8 cellular contexts compared by ENCODE assay signal in genomic region chr16:4957720-4958509, GRCh38. TPM values are rescaled to one million over a fixed set of nuclear protein-coding genes. Genes with fewer than 3 reads are reported as not detected.
DNase-seq lines count a peak whose midpoint lies in the region; ATAC-seq, FAIRE-seq and TF ChIP-seq lines count a peak whose summit lies in the region.

Gene SEC14L5 (plus strand): TSS chr16:4958330. CDS start chr16:4959324, 994 bp downstream.

- peak within 1 kb of the TSS; percentile 67 for H2BK20ac ChIP-seq in H1 (ENCODE audit: low read length)

- H3K79me2 ChIP-seq in H1 (ENCODE audit: control insufficient read depth in 1 of 2, insufficient read depth in 2 of 2, low read length in 2 of 2): no peaks in the 10 kb centered on the region

- H3K23me2 ChIP-seq in H1 (ENCODE audit: low read depth, low read length): peaks cover 10% of the 10 kb centered on the region

- peak within 1 kb of the TSS; percentile 90; the same call in 1 of the 2 replicates for H2BK15ac ChIP-seq in H1 (ENCODE audit: low read length)

- peak within 1 kb of the TSS; percentile 9 for H3K56ac ChIP-seq in H1 (replicated peaks; ENCODE audit: insufficient read length, low read depth, low read length)

- no peak within 1 kb of the TSS for H4K5ac ChIP-seq in H1 (ENCODE audit: insufficient read length, low read depth, low read length)

- no peak for TF ChIP-seq EP300 in H1 (IDR thresholded peaks at IDR 0.05; ENCODE audit: borderline replicate concordance in 1 of 2, low read depth in 2 of 2, low read length in 2 of 2)

- H3K23ac ChIP-seq in H1 (ENCODE audit: insufficient read length): peak within 1 kb of the TSS; percentile 42

- CTCF ChIA-PET in activated CD8-positive, alpha-beta memory T cell treated with anti-CD3 and anti-CD28 coated beads, Interleukin-2, amount 10 ng/mL, durations not matched to agents 7 days and 5 days (lab: Charles Lee): interaction anchor here (0.5 kb wide), 1 partner anchor 702 kb away, joined by 5 read pairs; no protein-coding TSS in a partner anchor
- CTCF ChIA-PET in H1 (lab: Charles Lee; ENCODE audit: partially characterized antibody): interaction anchor here (0.6 to 5.5 kb wide), 13 partner anchors 10 to 308 kb away, joined by 3 to 30 read pairs (median 4); no protein-coding TSS in a partner anchor

- H3K27ac ChIP-seq in H1 (ENCODE audit: low read depth, low read length): no peak within 1 kb of the TSS

- H3K9me3 Mint-ChIP-seq in activated CD8-positive, alpha-beta memory T cell treated with anti-CD3 and anti-CD28 coated beads, Interleukin-2, amount 10 ng/mL, durations not matched to agents 7 days and 5 days (ENCODE audit: low read depth): no peaks in the 10 kb centered on the region

- no peak within 1 kb of the TSS for H3K14ac ChIP-seq in H1 (ENCODE audit: insufficient read length)

- ATAC-seq in GM19395 (IDR thresholded peaks at IDR 0.05; ENCODE audit: unreplicated experiment): peak; percentile 74
- ATAC-seq in activated CD8-positive, alpha-beta memory T cell treated with anti-CD3 and anti-CD28 coated beads, Interleukin-2, amount 10 ng/mL, durations not matched to agents 7 days and 5 days: peak; percentile 93

- H3K4me2 ChIP-seq in H1 (ENCODE audit: insufficient read depth in 1 of 2, low read depth in 2 of 2, low read length in 2 of 2): peak within 1 kb of the TSS; percentile 84 to 92

- H2BK120ac ChIP-seq in H1 (replicated peaks; ENCODE audit: low read depth, low read length): no peak within 1 kb of the TSS

- peak within 1 kb of the TSS; percentile 90 for H2BK12ac ChIP-seq in H1 (ENCODE audit: low read depth, low read length)

- FAIRE-seq in H1 (lab: Jason Lieb, UNC): peak; percentile 89

- no peak for TF ChIP-seq CTCF in H1 (IDR thresholded peaks at IDR 0.05; ENCODE audit: control extremely low read depth in 1 of 3, insufficient read depth in 1 of 3, low read depth in 1 of 3, low read length in 3 of 3)

- DNase-seq in AML-193 (lab: John Stamatoyannopoulos, UW) (peak; percentile 84 to 87), HPDE6-E6E7 (ENCODE audit: extremely low spot score) (peak; percentile 94), NOMO-1 treated with DMSO at 0.1 percent for 48 hours (lab: John Stamatoyannopoulos, UW; ENCODE audit: unreplicated experiment) (peak; percentile 91), H1 (ENCODE audit: low read depth in 1 of 2, low spot score in 2 of 2) (peak; percentile 99 to 100), medulla oblongata (ENCODE audit: extremely low spot score) (peak; percentile 99)
- DNase-seq in activated CD8-positive, alpha-beta memory T cell treated with anti-CD3 and anti-CD28 coated beads, Interleukin-2, amount 10 ng/mL, durations not matched to agents 7 days and 5 days: peak; percentile 97
- peak; percentile 82 to 93 (median 82) for DNase-seq in stimulated activated CD4-positive, alpha-beta T cell treated with anti-CD3 and anti-CD28 coated beads, TNF-alpha, amount 100 ng/mL, for 24 hours (ENCODE audit: low read depth in 3 of 3)

- H2BK5ac ChIP-seq in H1 (ENCODE audit: low read depth, low read length): peak within 1 kb of the TSS; percentile 82; the same call in 1 of the 2 replicates

- no peak within 1 kb of the TSS for H3K4ac ChIP-seq in H1 (replicated peaks; ENCODE audit: insufficient read length, low read depth, low read length)

- H2AFZ ChIP-seq in H1 (ENCODE audit: low read length): 0 out of 2 replicates have a peak within 1 kb of the TSS, but pooled peaks have one; percentile 43

- H3K9ac ChIP-seq in H1 (replicated peaks in 1 of 4; ENCODE audit: extremely low read depth in 1 of 4, low read depth in 3 of 4, low read length in 3 of 4): no peak within 1 kb of the TSS; a peak in 1 of 7 replicates

- H4K20me1 ChIP-seq in H1 (replicated peaks in 1 of 2; ENCODE audit: control insufficient read depth in 1 of 2, insufficient read depth in 2 of 2, low read length in 2 of 2): peaks cover 0 to 3% of the 10 kb centered on the region in 2 experiments

- POLR2A ChIA-PET in H1 (lab: Charles Lee; ENCODE audit: partially characterized antibody): interaction anchor here (1.0 to 3.2 kb wide), 7 partner anchors 9 to 68 kb away, joined by 3 to 18 read pairs (median 5); partner anchors contain the start of gene PPL

- peak within 1 kb of the TSS; percentile 83 for H4K91ac ChIP-seq in H1 (replicated peaks; ENCODE audit: insufficient read length, low read length)

- peak within 1 kb of the TSS; percentile 87 for H4K8ac ChIP-seq in H1 (ENCODE audit: extremely low read depth, insufficient read depth, low read length)

- H3K4me3 Mint-ChIP-seq in activated CD8-positive, alpha-beta memory T cell treated with anti-CD3 and anti-CD28 coated beads, Interleukin-2, amount 10 ng/mL, durations not matched to agents 7 days and 5 days: peak within 1 kb of the TSS; percentile 81

- H3K9me3 ChIP-seq in H1 (ENCODE audit: insufficient read depth in 2 of 2, low read depth in 1 of 2, low read length in 1 of 2): no peaks in the 10 kb centered on the region

- H3K4me1 Mint-ChIP-seq in activated CD8-positive, alpha-beta memory T cell treated with anti-CD3 and anti-CD28 coated beads, Interleukin-2, amount 10 ng/mL, durations not matched to agents 7 days and 5 days: peaks cover 15% of the 10 kb centered on the region

- peaks cover 39% of the 10 kb centered on the region for H3K27me3 Mint-ChIP-seq in activated CD8-positive, alpha-beta memory T cell treated with anti-CD3 and anti-CD28 coated beads, Interleukin-2, amount 10 ng/mL, durations not matched to agents 7 days and 5 days

- H3K27me3 ChIP-seq in H1 (replicated peaks in 1 of 4; ENCODE audit: control insufficient read depth in 3 of 4, extremely low read depth in 1 of 4, insufficient read depth in 3 of 4, low read length in 3 of 4): no peaks in the 10 kb centered on the region; a peak in 2 of 7 replicates

- no peaks in the 10 kb centered on the region for H3K36me3 ChIP-seq in H1 (ENCODE audit: control insufficient read depth in 2 of 4, insufficient read depth in 4 of 4, low read length in 3 of 4)

- TF ChIP-seq RAD21 in H1 (IDR thresholded peaks at IDR 0.05 in 1 of 2, conservative IDR thresholded peaks at IDR 0.05 in 1 of 2; ENCODE audit: low read depth in 2 of 2, low read length in 2 of 2): peak in 1 of 2 experiments; percentile 16; a peak in 1 of 4 replicates

- H3K79me1 ChIP-seq in H1 (ENCODE audit: low read depth, low read length): 0 out of 2 replicates have a peak, but pooled peaks cover 3% of the 10 kb centered on the region

- TF ChIP-seq POLR2A in H1 (IDR thresholded peaks at IDR 0.05; ENCODE audit: control extremely low read depth in 1 of 2, low read depth in 2 of 2, low read length in 2 of 2): no peak

- peak within 1 kb of the TSS; percentile 59 for H3K27ac Mint-ChIP-seq in activated CD8-positive, alpha-beta memory T cell treated with anti-CD3 and anti-CD28 coated beads, Interleukin-2, amount 10 ng/mL, durations not matched to agents 7 days and 5 days

- peaks cover 0 to 10% (median 9%) of the 10 kb centered on the region in 4 experiments; a peak in 6 of 7 replicates for H3K4me1 ChIP-seq in H1 (replicated peaks in 1 of 4; ENCODE audit: control insufficient read depth in 3 of 4, insufficient read depth in 4 of 4, low read length in 3 of 4)

- no peaks in the 10 kb centered on the region for H3K36me3 Mint-ChIP-seq in activated CD8-positive, alpha-beta memory T cell treated with anti-CD3 and anti-CD28 coated beads, Interleukin-2, amount 10 ng/mL, durations not matched to agents 7 days and 5 days

- H2AK5ac ChIP-seq in H1 (ENCODE audit: low read depth, low read length): 0 out of 2 replicates have a peak within 1 kb of the TSS, but pooled peaks have one; percentile 68

- H3K18ac ChIP-seq in H1 (ENCODE audit: extremely low read depth, low read length): no peak within 1 kb of the TSS; the same call in 1 of the 2 replicates

- H3K4me3 ChIP-seq in H1 (ENCODE audit: extremely low read depth in 1 of 4, insufficient read depth in 2 of 4, low read depth in 3 of 4, low read length in 4 of 4): peak within 1 kb of the TSS; percentile 42 to 76 (median 61)

- whole genome bisulfite sequencing in H1 (ENCODE audit: extremely low coverage in 1 of 2, insufficient coverage in 1 of 2, insufficient read length in 1 of 2, insufficient replicate concordance in 2 of 2, low coverage in 1 of 2, low lambda C conversion rate in 2 of 2, missing lambda C conversion rate in 1 of 2), 2 experiments: 4% methylated on average over 39 of the region's 56 CpGs; no CpG with 5 or more reads in 1 of the 2 experiments

TF ChIP-seq in H1, 55 proteins besides CTCF, POLR2A, EP300 and RAD21 (continues in another document):
- TF ChIP-seq ATF2 (IDR thresholded peaks at IDR 0.05; ENCODE audit: low read length) (no peak), RFX5 (IDR thresholded peaks at IDR 0.05; ENCODE audit: borderline replicate concordance, low read depth, low read length) (no peak), ASH2L (IDR thresholded peaks at IDR 0.05; ENCODE audit: low read length) (peak; percentile 45), RXRA (IDR thresholded peaks at IDR 0.05; ENCODE audit: insufficient read depth, low read depth, low read length) (no peak), RBBP5 (IDR thresholded peaks at IDR 0.05; ENCODE audit: borderline replicate concordance, low read depth, low read length) (no peak), RNF2 (IDR thresholded peaks at IDR 0.05; ENCODE audit: borderline replicate concordance, low read depth, low read length, missing control alignments, poor library complexity, severe bottlenecking) (no peak), HDAC2 (IDR thresholded peaks at IDR 0.05; ENCODE audit: borderline replicate concordance in 1 of 2, low read depth in 2 of 2, low read length in 2 of 2) (no peak)

RNA-seq across cellular contexts. Expression of gene SEC14L5, which starts in this region (rescaled TPM):
- total RNA-seq in activated CD8-positive, alpha-beta memory T cell treated with anti-CD3 and anti-CD28 coated beads, Interleukin-2, amount 10 ng/mL, durations not matched to agents 7 days and 5 days: not detected
- total RNA-seq in H1 (2021; fragmentation: NEBNext Ultra II Directional; extraction: Animal tissue kit (Norgen Biotek cat#: 25700)): 3.0 and 3.2 TPM in 2 replicates
- 1.9 and 2.1 TPM in 2 replicates for polyA plus RNA-seq in H1 (2011; rRNA removed)
- polyA plus RNA-seq in H1 (2011; cell fraction: cytosol; rRNA removed): 2.1 TPM
- polyA plus RNA-seq in H1 (2011; cell fraction: nucleus; rRNA removed): 2.7 TPM
- 1.9 to 2.9 TPM (median 2.3 TPM) in 4 replicates for polyA plus RNA-seq in H1 (2012, experiment 1 of 2)
- polyA plus RNA-seq in H1 (2012, experiment 2 of 2): 1.6 TPM
- polyA plus RNA-seq in H1 (2013, experiment 1 of 2): 1.1 TPM
- polyA plus RNA-seq in H1 (2013, experiment 2 of 2): 0.99 TPM
- polyA minus RNA-seq in H1 (2011; rRNA and poly(A)+ RNA removed): 4.0 and 5.8 TPM in 2 replicates
- 1.7 TPM for polyA minus RNA-seq in H1 (2011; cell fraction: cytosol; rRNA and poly(A)+ RNA removed)
- polyA minus RNA-seq in H1 (2011; cell fraction: nucleus; rRNA and poly(A)+ RNA removed): 2.9 TPM

Comparison
In these comparisons a context has a peak if more than half of its experiments do, and no peak if none do; other contexts are left out.
1. Peak in DNase-seq and ATAC-seq in activated CD8-positive, alpha-beta memory T cell treated with anti-CD3 and anti-CD28 coated beads, Interleukin-2, amount 10 ng/mL, durations not matched to agents 7 days and 5 days; RNA of the gene not detected or under 1 TPM.